20 cellular contexts compared by ENCODE assay signal in the genomic region with DNA sequence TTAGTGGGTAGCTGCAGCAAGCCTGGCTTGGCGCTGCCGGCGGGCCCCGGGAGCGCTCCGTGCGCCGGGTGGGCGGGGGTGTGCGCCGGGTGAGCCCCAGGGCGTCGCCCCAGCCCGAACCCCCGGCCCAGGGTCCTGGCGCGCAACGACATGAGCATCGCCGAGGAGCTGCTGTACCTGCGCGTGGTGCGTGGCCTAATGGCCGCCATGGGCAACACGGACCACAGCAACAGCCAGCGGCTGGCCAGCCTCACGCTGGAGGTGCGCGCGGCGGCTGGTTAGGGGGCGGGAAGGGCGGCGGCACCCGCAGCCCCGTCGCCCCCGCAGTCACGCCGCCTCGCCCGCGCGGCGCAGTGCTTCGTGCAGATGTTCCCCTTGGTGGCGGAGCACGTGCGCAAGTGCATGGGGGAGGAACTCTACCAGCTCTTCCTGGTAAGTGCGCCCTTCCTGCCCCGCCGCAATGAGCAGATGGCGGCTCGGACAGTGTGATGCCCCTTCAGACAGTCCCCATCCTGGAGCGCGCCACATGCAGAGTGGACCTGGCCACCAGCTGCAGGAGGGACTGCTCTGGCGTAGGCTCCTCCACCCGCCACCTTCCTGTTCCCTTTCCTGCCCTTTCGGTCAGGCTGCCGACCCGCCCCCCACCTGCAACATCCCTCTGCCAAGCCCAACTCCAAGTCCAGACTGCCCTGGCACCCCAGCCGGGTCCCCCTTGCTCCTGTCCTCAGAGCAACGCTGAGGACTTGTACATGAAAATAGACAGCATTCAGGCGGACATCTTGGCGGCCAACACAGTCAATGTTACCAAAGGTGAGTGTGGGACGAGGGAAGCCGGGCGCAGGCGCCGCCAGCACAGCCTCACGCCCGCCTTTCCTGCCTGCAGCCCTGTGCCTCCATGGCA. TPM values are rescaled to one million over a fixed set of nuclear protein-coding genes. Genes with fewer than 3 reads are reported as not detected.
DNase-seq lines count a peak whose midpoint lies in the region; ATAC-seq, FAIRE-seq and TF ChIP-seq lines count a peak whose summit lies in the region.
"Had no signal": no experiment of that assay in that cellular context is flagged by ENCODE, and none has a peak within 500 bp of the region (broad histone marks: within the 10 kb centered on the region; RNA-seq: fewer than 3 reads in every experiment).

No MANE protein-coding gene starts in this region.

- POLR2A ChIA-PET in CD4-positive, alpha-beta T cell (lab: Charles Lee) = interaction anchor here (0.6 to 4.7 kb wide), 6 partner anchors 51 to 615 kb away, joined by 3 to 65 read pairs (median 27); a partner anchor contains a TSS

- no CpG with 5 or more reads among the region's 72 CpGs for WGBS in H9 (ENCODE audit: extremely low coverage, insufficient read length, low lambda C conversion rate)
- WGBS in heart right ventricle, 2 donors = 61 to 74% methylated on average over 70 to 72 of the region's 72 CpGs

- H3K23ac ChIP-seq in H9 (ENCODE audit: insufficient read length, low read depth, low read length) = no peak overlapping the region

- no peaks in the 10 kb centered on the region for H4K20me1 ChIP-seq in H9 (ENCODE audit: control insufficient read depth, insufficient read depth, insufficient read length)
- H4K20me1 ChIP-seq in neural progenitor cell (ENCODE audit: low read depth) = no peaks in the 10 kb centered on the region

- no peaks in the 10 kb centered on the region for H3K36me3 Mint-ChIP-seq in CD4-positive, alpha-beta T cell (ENCODE audit: low read depth)
- no peaks in the 10 kb centered on the region for H3K36me3 Mint-ChIP-seq in H9 (ENCODE audit: insufficient read depth in 1 of 3, low read depth in 3 of 3)
- H3K36me3 Mint-ChIP-seq in activated T-helper 1 cell treated with anti-CD3 and anti-CD28 coated beads, Interleukin-12 subunit alpha, Interleukin-12 subunit beta, Interleukin-2, Interleukin-4 antibody, amounts not matched to agents 30 ng/mL and 10 ng/mL and 1 ng/mL, durations not matched to agents 14 hours and 24 hours and 36 hours (ENCODE audit: low read depth) = peaks cover 9% of the 10 kb centered on the region
- H3K36me3 Mint-ChIP-seq in neural progenitor cell = no peaks in the 10 kb centered on the region

- no peak overlapping the region for H4K91ac ChIP-seq in H9 (ENCODE audit: insufficient read length, low read depth, low read length)

- TF ChIP-seq CTCF in CD4-positive, alpha-beta T cell (IDR thresholded peaks at IDR 0.05) = no peak
- no peak for TF ChIP-seq CTCF in H9 (conservative IDR thresholded peaks at IDR 0.05)
- TF ChIP-seq CTCF in neural progenitor cell (IDR thresholded peaks at IDR 0.05) = no peak
- TF ChIP-seq CTCF in lower lobe of right lung (IDR thresholded peaks at IDR 0.05) = no peak
- TF ChIP-seq CTCF in heart right ventricle (IDR thresholded peaks at IDR 0.05) = no peak

- H3K9me3 ChIP-seq in CD4-positive, alpha-beta T cell (ENCODE audit: control insufficient read depth, low read length) = no peaks in the 10 kb centered on the region
- H3K9me3 ChIP-seq in H9 (ENCODE audit: control insufficient read depth, low read depth, low read length) (no peaks in the 10 kb centered on the region), neural progenitor cell (ENCODE audit: low read depth) (no peaks in the 10 kb centered on the region), lower lobe of right lung (no peaks in the 10 kb centered on the region), heart right ventricle (no peaks in the 10 kb centered on the region)
- H3K9me3 ChIP-seq: vagina had no signal

- H2BK5ac ChIP-seq in H9 (ENCODE audit: insufficient read length, low read length) = no peak overlapping the region

- no peak overlapping the region for H2AFZ ChIP-seq in H9 (ENCODE audit: low read length)
- H2AFZ ChIP-seq in neural progenitor cell (replicated peaks) = no peak overlapping the region

- H3K14ac ChIP-seq in H9 (ENCODE audit: insufficient read depth, low read length) = no peak overlapping the region; the same call in 1 of the 2 replicates

- intact Hi-C loops in CD4-positive, alpha-beta T cell (cut with DNase I, micrococcal nuclease) = loop anchor here in 1 of 2 experiments (5.0 kb wide), 2 partner anchors 98 to 288 kb away; a partner anchor contains a TSS
- intact Hi-C loops in activated T-helper 1 cell treated with anti-CD3 and anti-CD28 coated beads, Interleukin-12 subunit alpha, Interleukin-12 subunit beta, Interleukin-2, Interleukin-4 antibody, amounts not matched to agents 30 ng/mL and 10 ng/mL and 1 ng/mL, durations not matched to agents 14 hours and 24 hours and 36 hours (cut with micrococcal nuclease) = loop anchor here (5.0 kb wide), 3 partner anchors 263 to 963 kb away; a partner anchor contains a TSS
- intact Hi-C loops in lower lobe of right lung (cut with DNase I) (no loop called here), heart right ventricle (cut with DNase I) (no loop called here)

- H3K4me1 ChIP-seq in H9 (ENCODE audit: insufficient read depth, low read length) (no peaks in the 10 kb centered on the region), neural progenitor cell (no peaks in the 10 kb centered on the region), lower lobe of right lung (peaks cover 13% of the 10 kb centered on the region), heart right ventricle (peaks cover 0 to 41% (median 0%) of the 10 kb centered on the region in 9 donors)

- H3K27me3 Mint-ChIP-seq in CD4-positive, alpha-beta T cell = no peaks in the 10 kb centered on the region
- H3K27me3 Mint-ChIP-seq in H9 (ENCODE audit: low read depth) = peaks cover 1% of the 10 kb centered on the region
- no peaks in the 10 kb centered on the region for H3K27me3 Mint-ChIP-seq in activated T-helper 1 cell treated with anti-CD3 and anti-CD28 coated beads, Interleukin-12 subunit alpha, Interleukin-12 subunit beta, Interleukin-2, Interleukin-4 antibody, amounts not matched to agents 30 ng/mL and 10 ng/mL and 1 ng/mL, durations not matched to agents 14 hours and 24 hours and 36 hours (ENCODE audit: insufficient read depth)
- peaks cover 2% of the 10 kb centered on the region for H3K27me3 Mint-ChIP-seq in neural progenitor cell (ENCODE audit: insufficient read depth, low read depth)

- H3K9ac ChIP-seq in H9 (ENCODE audit: extremely low read depth, insufficient read length, low read length) = no peak overlapping the region
- no peak overlapping the region for H3K9ac ChIP-seq in neural progenitor cell

- no peaks in the 10 kb centered on the region for H3K23me2 ChIP-seq in H9 (ENCODE audit: insufficient read length, low read depth, low read length, poor library complexity, severe bottlenecking)

- H3K4me3 ChIP-seq in neural progenitor cell (no peak overlapping the region), lower lobe of right lung (no peak overlapping the region), heart right ventricle (peak overlapping the region in 1 of 10 donors; percentile 36)
- H3K4me3 ChIP-seq: vagina had no signal

- H2BK20ac ChIP-seq in H9 (ENCODE audit: low read depth, low read length, poor library complexity, severe bottlenecking) = no peak overlapping the region

- H3K9me3 Mint-ChIP-seq in CD4-positive, alpha-beta T cell = no peaks in the 10 kb centered on the region
- peaks cover 0 to 2% of the 10 kb centered on the region in 2 experiments; a peak in 1 of 5 replicates for H3K9me3 Mint-ChIP-seq in H9
- H3K9me3 Mint-ChIP-seq in activated T-helper 1 cell treated with anti-CD3 and anti-CD28 coated beads, Interleukin-12 subunit alpha, Interleukin-12 subunit beta, Interleukin-2, Interleukin-4 antibody, amounts not matched to agents 30 ng/mL and 10 ng/mL and 1 ng/mL, durations not matched to agents 14 hours and 24 hours and 36 hours = no peaks in the 10 kb centered on the region
- no peaks in the 10 kb centered on the region for H3K9me3 Mint-ChIP-seq in neural progenitor cell
- H3K9me3 Mint-ChIP-seq: nephron had no signal

- H3F3A ChIP-seq in neural progenitor cell (ENCODE audit: low read depth) = peaks cover 16% of the 10 kb centered on the region

- H3K4me2 ChIP-seq in H9 (ENCODE audit: insufficient read depth, insufficient read length, low read length) = no peak overlapping the region
- no peak overlapping the region for H3K4me2 ChIP-seq in neural progenitor cell

- no peak for DNase-seq in CD4-positive, alpha-beta T cell
- DNase-seq in H9 = no peak
- no peak for DNase-seq in activated T-helper 1 cell treated with anti-CD3 and anti-CD28 coated beads, Interleukin-12 subunit alpha, Interleukin-12 subunit beta, Interleukin-2, Interleukin-4 antibody, amounts not matched to agents 30 ng/mL and 10 ng/mL and 1 ng/mL, durations not matched to agents 14 hours and 24 hours and 36 hours (ENCODE audit: low spot score)
- no peak for DNase-seq in neural progenitor cell (ENCODE audit: low spot score)
- no peak for DNase-seq in lower lobe of right lung
- no peak for DNase-seq in urothelium cell line (ENCODE audit: low spot score)
- DNase-seq in heart right ventricle = no peak
- DNase-seq: hypothalamus, NCI-H2029 treated with DMSO at 0.1 percent for 48 hours, NCI-H69, right cardiac atrium had no signal

- H3K4me1 Mint-ChIP-seq in CD4-positive, alpha-beta T cell (ENCODE audit: low read depth) = peaks cover 57% of the 10 kb centered on the region
- peaks cover 14 to 21% of the 10 kb centered on the region in 2 experiments for H3K4me1 Mint-ChIP-seq in H9
- H3K4me1 Mint-ChIP-seq in activated T-helper 1 cell treated with anti-CD3 and anti-CD28 coated beads, Interleukin-12 subunit alpha, Interleukin-12 subunit beta, Interleukin-2, Interleukin-4 antibody, amounts not matched to agents 30 ng/mL and 10 ng/mL and 1 ng/mL, durations not matched to agents 14 hours and 24 hours and 36 hours (ENCODE audit: low read depth) = peaks cover 60% of the 10 kb centered on the region
- H3K4me1 Mint-ChIP-seq in neural progenitor cell = peaks cover 4% of the 10 kb centered on the region

- H3K36me3 ChIP-seq in neural progenitor cell (no peaks in the 10 kb centered on the region), lower lobe of right lung (no peaks in the 10 kb centered on the region), heart right ventricle (no peaks in the 10 kb centered on the region)
- H3K36me3 ChIP-seq: vagina had no signal

- H2AK5ac ChIP-seq in H9 (ENCODE audit: insufficient read length, low read length) = no peak overlapping the region

- peak overlapping the region; percentile 70 for H3K27ac Mint-ChIP-seq in CD4-positive, alpha-beta T cell
- no peak overlapping the region for H3K27ac Mint-ChIP-seq in H9
- H3K27ac Mint-ChIP-seq in activated T-helper 1 cell treated with anti-CD3 and anti-CD28 coated beads, Interleukin-12 subunit alpha, Interleukin-12 subunit beta, Interleukin-2, Interleukin-4 antibody, amounts not matched to agents 30 ng/mL and 10 ng/mL and 1 ng/mL, durations not matched to agents 14 hours and 24 hours and 36 hours = peak overlapping the region; percentile 77
- H3K27ac Mint-ChIP-seq in neural progenitor cell = peak overlapping the region; percentile 46
- H3K27ac Mint-ChIP-seq: nephron had no signal

- H2BK15ac ChIP-seq in H9 (ENCODE audit: low read depth, low read length) = no peak overlapping the region

- FAIRE-seq in urothelium cell line (lab: Jason Lieb, UNC) = no peak
- FAIRE-seq: colon had no signal

- H3K4ac ChIP-seq in H9 (ENCODE audit: low read depth, low read length) = no peak overlapping the region

- no peak overlapping the region for H2BK12ac ChIP-seq in H9 (ENCODE audit: insufficient read length, low read depth, low read length)

- CTCF ChIA-PET in CD4-positive, alpha-beta T cell (lab: Charles Lee) = interaction anchor here (1.1 kb wide), 1 partner anchor 10 kb away, joined by 3 read pairs; no protein-coding TSS in a partner anchor

- H3K27me3 ChIP-seq in CD4-positive, alpha-beta T cell (ENCODE audit: control insufficient read depth, insufficient read depth, low read length) = no peaks in the 10 kb centered on the region
- H3K27me3 ChIP-seq in H9 (ENCODE audit: insufficient read depth, low read length) (no peaks in the 10 kb centered on the region), neural progenitor cell (no peaks in the 10 kb centered on the region), lower lobe of right lung (ENCODE audit: low read depth) (no peaks in the 10 kb centered on the region), heart right ventricle (peaks cover 0 to 22% (median 13%) of the 10 kb centered on the region in 7 donors)
- H3K27me3 ChIP-seq: vagina had no signal

- H3K79me2 ChIP-seq in H9 (ENCODE audit: insufficient read depth, low read length) (no peaks in the 10 kb centered on the region), neural progenitor cell (ENCODE audit: low read depth) (no peaks in the 10 kb centered on the region)

- H3K27ac ChIP-seq in CD4-positive, alpha-beta T cell (ENCODE audit: low read depth, low read length) = peak overlapping the region; percentile 35
- no peak overlapping the region for H3K27ac ChIP-seq in H9 (ENCODE audit: insufficient read length, low read depth, low read length)
- no peak overlapping the region for H3K27ac ChIP-seq in neural progenitor cell
- no peak overlapping the region for H3K27ac ChIP-seq in lower lobe of right lung
- H3K27ac ChIP-seq in heart right ventricle = peak overlapping the region in 1 of 10 donors; percentile 78
- H3K27ac ChIP-seq: RWPE1, vagina had no signal

- H3K79me1 ChIP-seq in H9 (ENCODE audit: insufficient read depth, low read depth, low read length, poor library complexity, severe bottlenecking) = no peaks in the 10 kb centered on the region

- no peak overlapping the region for H2BK120ac ChIP-seq in H9 (ENCODE audit: low read depth, low read length, poor library complexity, severe bottlenecking)

- ATAC-seq in CD4-positive, alpha-beta T cell (ENCODE audit: poor library complexity) = no peak
- ATAC-seq in lower lobe of right lung (no peak), heart right ventricle (no peak)
- ATAC-seq: left lobe of liver, right cardiac atrium had no signal

- H4K8ac ChIP-seq in H9 (replicated peaks; ENCODE audit: insufficient read length, low read depth, low read length) = no peak overlapping the region

- H3K56ac ChIP-seq in H9 (ENCODE audit: insufficient read length, low read depth, low read length) = no peak overlapping the region

- peak overlapping the region; percentile 82 for H3K4me3 Mint-ChIP-seq in CD4-positive, alpha-beta T cell
- H3K4me3 Mint-ChIP-seq in H9 (no peak overlapping the region), neural progenitor cell (no peak overlapping the region)
- H3K4me3 Mint-ChIP-seq in activated T-helper 1 cell treated with anti-CD3 and anti-CD28 coated beads, Interleukin-12 subunit alpha, Interleukin-12 subunit beta, Interleukin-2, Interleukin-4 antibody, amounts not matched to agents 30 ng/mL and 10 ng/mL and 1 ng/mL, durations not matched to agents 14 hours and 24 hours and 36 hours = peak overlapping the region; percentile 85
- H3K4me3 Mint-ChIP-seq: nephron had no signal

- no peak overlapping the region for H4K5ac ChIP-seq in H9 (ENCODE audit: insufficient read length, low read depth, low read length)

- H3K18ac ChIP-seq in H9 (ENCODE audit: insufficient read length, low read depth, low read length) = peak overlapping the region; percentile 35

- H3T11ph ChIP-seq in H9 (ENCODE audit: low read length) = no peak overlapping the region

RNA-seq across cellular contexts. Expression of a gene that starts 6.3 kb away (rescaled TPM):
- total RNA-seq in CD4-positive, alpha-beta T cell = not detected
- total RNA-seq in H9 (2021) = not detected in 2 replicates
- not detected in 2 replicates for total RNA-seq in activated T-helper 1 cell treated with anti-CD3 and anti-CD28 coated beads, Interleukin-12 subunit alpha, Interleukin-12 subunit beta, Interleukin-2, Interleukin-4 antibody, amounts not matched to agents 30 ng/mL and 10 ng/mL and 1 ng/mL, durations not matched to agents 14 hours and 24 hours and 36 hours
- total RNA-seq in neural progenitor cell (ENCODE audit: low replicate concordance) = not detected in 2 replicates
- not detected for total RNA-seq in lower lobe of right lung
- total RNA-seq in heart right ventricle = not detected
- polyA plus RNA-seq in heart right ventricle = not detected
- total RNA-seq: fibroblast of lung; G401; H4; left lobe of liver; right cardiac atrium; T-helper 1 cell treated with Interleukin-12 subunit alpha and Interleukin-12 subunit beta and Interleukin-4 antibody, amounts not matched to agents 30 ng/mL and 1 ng/mL, for 36 hours; vagina had no signal
- polyA plus RNA-seq: fibroblast of lung, right cardiac atrium had no signal

RNA-seq across cellular contexts. Expression of a gene that starts 15.0 kb away (rescaled TPM):
- under 1 TPM; 0.64 to 0.82 TPM for total RNA-seq in CD4-positive, alpha-beta T cell
- total RNA-seq in H9 (2021) (71.6 and 73.1 TPM in 2 replicates), neural progenitor cell (ENCODE audit: low replicate concordance) (130 and 133 TPM in 2 replicates), lower lobe of right lung (1.7 TPM), heart right ventricle (1 to 10 TPM in 7 of 10 donors, under 1 TPM in 3; 0.73 to 3.7 (median 1.4) TPM)
- 68.7 and 72.9 TPM in 2 replicates for total RNA-seq in activated T-helper 1 cell treated with anti-CD3 and anti-CD28 coated beads, Interleukin-12 subunit alpha, Interleukin-12 subunit beta, Interleukin-2, Interleukin-4 antibody, amounts not matched to agents 30 ng/mL and 10 ng/mL and 1 ng/mL, durations not matched to agents 14 hours and 24 hours and 36 hours
- 1 to 10 TPM in 1 of 2 donors, under 1 TPM in 1; 0.22 to 1.0 TPM for polyA plus RNA-seq in heart right ventricle

RNA-seq across cellular contexts. Expression of a gene that starts 50.1 kb away (rescaled TPM):
- total RNA-seq in CD4-positive, alpha-beta T cell = 10 to 100 TPM; 79.9 to 84.0 TPM
- total RNA-seq in H9 (2021) (0.68 and 1.0 TPM in 2 replicates), neural progenitor cell (ENCODE audit: low replicate concordance) (3.6 and 11.4 TPM in 2 replicates), lower lobe of right lung (14.5 TPM), heart right ventricle (1 to 10 TPM in 3 of 10 donors, under 1 TPM in 2, not detected in 5; 0.62 to 3.3 (median 1.1) TPM)
- 95.3 and 99.8 TPM in 2 replicates for total RNA-seq in activated T-helper 1 cell treated with anti-CD3 and anti-CD28 coated beads, Interleukin-12 subunit alpha, Interleukin-12 subunit beta, Interleukin-2, Interleukin-4 antibody, amounts not matched to agents 30 ng/mL and 10 ng/mL and 1 ng/mL, durations not matched to agents 14 hours and 24 hours and 36 hours
- 1 to 10 TPM; 1.6 to 2.5 TPM for polyA plus RNA-seq in heart right ventricle
- total RNA-seq: G401, H4, vagina had no signal

RNA-seq across cellular contexts. Expression of a gene that starts 50.4 kb away (rescaled TPM):
- total RNA-seq in CD4-positive, alpha-beta T cell = 1 to 10 TPM in 1 of 2 experiments, under 1 TPM in 1; 0.64 to 1.2 TPM
- total RNA-seq in H9 (2021) = 6.2 and 7.2 TPM in 2 replicates
- 4.3 and 6.6 TPM in 2 replicates for total RNA-seq in activated T-helper 1 cell treated with anti-CD3 and anti-CD28 coated beads, Interleukin-12 subunit alpha, Interleukin-12 subunit beta, Interleukin-2, Interleukin-4 antibody, amounts not matched to agents 30 ng/mL and 10 ng/mL and 1 ng/mL, durations not matched to agents 14 hours and 24 hours and 36 hours
- total RNA-seq in neural progenitor cell (ENCODE audit: low replicate concordance) = 5.0 and 6.7 TPM in 2 replicates
- total RNA-seq in lower lobe of right lung = 22.6 TPM
- 10 to 100 TPM in 8 of 10 donors, 1 to 10 TPM in 2; 6.6 to 18.6 (median 12.2) TPM for total RNA-seq in heart right ventricle
- polyA plus RNA-seq in heart right ventricle = 10 to 100 TPM in 1 of 2 donors, 1 to 10 TPM in 1; 8.7 to 21.0 TPM

RNA-seq across cellular contexts. Expression of a gene that starts 50.7 kb away (rescaled TPM):
- total RNA-seq in CD4-positive, alpha-beta T cell = 1,000 to 10,000 TPM; 3,394 to 3,436 TPM
- total RNA-seq in H9 (2021) (2,591 and 2,595 TPM in 2 replicates), neural progenitor cell (ENCODE audit: low replicate concordance) (3,812 and 4,281 TPM in 2 replicates), lower lobe of right lung (1,341 TPM), heart right ventricle (1,000 to 10,000 TPM in 1 of 10 donors, 100 to 1,000 TPM in 9; 587 to 1,039 (median 681) TPM)
- total RNA-seq in activated T-helper 1 cell treated with anti-CD3 and anti-CD28 coated beads, Interleukin-12 subunit alpha, Interleukin-12 subunit beta, Interleukin-2, Interleukin-4 antibody, amounts not matched to agents 30 ng/mL and 10 ng/mL and 1 ng/mL, durations not matched to agents 14 hours and 24 hours and 36 hours = 2,172 and 2,226 TPM in 2 replicates
- 1,000 to 10,000 TPM; 1,461 to 1,942 TPM for polyA plus RNA-seq in heart right ventricle

Comparison
In these comparisons a context has a peak if more than half of its experiments do, and no peak if none do; other contexts are left out.
1. H3K27ac Mint-ChIP-seq: peak in CD4-positive, alpha-beta T cell (single experiment), activated T-helper 1 cell treated with anti-CD3 and anti-CD28 coated beads, Interleukin-12 subunit alpha, Interleukin-12 subunit beta, Interleukin-2, Interleukin-4 antibody, amounts not matched to agents 30 ng/mL and 10 ng/mL and 1 ng/mL, durations not matched to agents 14 hours and 24 hours and 36 hours (single experiment) and neural progenitor cell (single experiment); none in H9 (0 of 3).
2. H3K4me3 Mint-ChIP-seq: peak in CD4-positive, alpha-beta T cell (single experiment) and activated T-helper 1 cell treated with anti-CD3 and anti-CD28 coated beads, Interleukin-12 subunit alpha, Interleukin-12 subunit beta, Interleukin-2, Interleukin-4 antibody, amounts not matched to agents 30 ng/mL and 10 ng/mL and 1 ng/mL, durations not matched to agents 14 hours and 24 hours and 36 hours (single experiment); none in H9 (0 of 2) and neural progenitor cell (single experiment).
3. RNA of a gene that starts 15.0 kb away (total RNA-seq): 130 to 133 TPM in neural progenitor cell, 71.6 to 73.1 TPM in H9 and 68.7 to 72.9 TPM in activated T-helper 1 cell treated with anti-CD3 and anti-CD28 coated beads, Interleukin-12 subunit alpha, Interleukin-12 subunit beta, Interleukin-2, Interleukin-4 antibody, amounts not matched to agents 30 ng/mL and 10 ng/mL and 1 ng/mL, durations not matched to agents 14 hours and 24 hours and 36 hours; 1.7 TPM in lower lobe of right lung (single experiment), 0.73 to 3.7 TPM in heart right ventricle and 0.64 to 0.82 TPM in CD4-positive, alpha-beta T cell; every median in the first group is over 10 times any median in the second.